In genomic region chr10:28535846-28536245, GRCh38 we compare ENCODE assay signal across 1 cellular context.
TF ChIP-seq lines count a peak whose summit lies in the region.

No MANE protein-coding gene starts in this region.

TF ChIP-seq in A549, 52 proteins besides CTCF, POLR2A, EP300 and RAD21 (continued from another document):
- no peak for TF ChIP-seq HOXB5 (CRISPR knock-in tag; IDR thresholded peaks at IDR 0.05)
- TF ChIP-seq ZNF302 (CRISPR knock-in tag; IDR thresholded peaks at IDR 0.05), result no peak
